Comparison of ENCODE assay signal across 8 cellular contexts in genomic region chr13:39148513-39148961, GRCh38.
DNase-seq lines count a peak whose midpoint lies in the region; ATAC-seq, FAIRE-seq and TF ChIP-seq lines count a peak whose summit lies in the region.

No MANE protein-coding gene starts in this region.

- no peaks in the 10 kb centered on the region for H3K79me2 ChIP-seq in K562 (ENCODE audit: control insufficient read depth, insufficient read depth, low read length)

- intact Hi-C loops in K562 (cut with micrococcal nuclease), result loop anchor here (10.0 kb wide), 1 partner anchor 466 kb away; no protein-coding TSS in a partner anchor

- WGBS in K562 (ENCODE audit: insufficient coverage, low coverage, missing lambda C conversion rate), result 0% methylated on average over 5 of the region's 5 CpGs

- H3K4me3 ChIP-seq in K562, result no peak overlapping the region

- no peak for TF ChIP-seq CTCF in K562 (IDR thresholded peaks at IDR 0.05 in 2 of 3, conservative IDR thresholded peaks at IDR 0.05 in 1 of 3; ENCODE audit: insufficient read depth in 2 of 3, low read depth in 1 of 3, low read length in 3 of 3)

- no peak for ATAC-seq in K562

- no peaks in the 10 kb centered on the region for H3K36me3 ChIP-seq in K562 (ENCODE audit: control insufficient read depth, insufficient read depth, low read length)

- DNase-seq in NCI-H1417 (lab: John Stamatoyannopoulos, UW) (peak; percentile 22 to 83 (median 51)), NCI-H1417 treated with DMSO at 0.1 percent for 48 hours (lab: John Stamatoyannopoulos, UW) (no peak), NCI-H128 (lab: John Stamatoyannopoulos, UW; ENCODE audit: unreplicated experiment) (peak; percentile 70), K562 (ENCODE audit: extremely low read depth in 1 of 4, low spot score in 3 of 4) (no peak), myocyte (ENCODE audit: low read depth) (peak; percentile 70), anterior cingulate cortex (lab: John Stamatoyannopoulos, UW) (no peak), HTR-8/SVneo (ENCODE audit: insufficient read length, low spot score) (no peak)
- DNase-seq in effector CD8-positive, alpha-beta T cell (lab: John Stamatoyannopoulos, UW), result no peak

- no peaks in the 10 kb centered on the region for H3K9me1 ChIP-seq in K562 (ENCODE audit: control insufficient read depth, insufficient read depth, low read length)

- TF ChIP-seq POLR2A in K562 (conservative IDR thresholded peaks at IDR 0.05), result no peak

- BruUV-seq in K562 (replicated peaks; lab: Mats Ljungman, UMichigan), result no TSS peak

- no peak for TF ChIP-seq EP300 in K562 (IDR thresholded peaks at IDR 0.05; ENCODE audit: low read length)

- H3K27me3 ChIP-seq in K562 (ENCODE audit: control insufficient read depth in 2 of 2, insufficient read depth in 2 of 2, low read length in 2 of 2), result no peaks in the 10 kb centered on the region

- H3K4me1 ChIP-seq in K562 (replicated peaks in 1 of 2; ENCODE audit: control insufficient read depth in 2 of 2, insufficient read depth in 2 of 2, low read length in 2 of 2), result no peaks in the 10 kb centered on the region

- H3K4me2 ChIP-seq in K562 (ENCODE audit: insufficient read depth, low read length), result no peak overlapping the region

- CTCF ChIA-PET in K562 (lab: Yijun Ruan, JAX; ENCODE audit: low intra/inter-chr PET ratio), result no interaction called here

- POLR2A ChIA-PET in K562 (lab: Yijun Ruan, JAX), result no interaction called here

- in situ Hi-C loops in K562 (cut with MboI), result no loop called here

- FAIRE-seq in K562 (lab: Jason Lieb, UNC), result no peak
- no peak for FAIRE-seq in HTR-8/SVneo (lab: Jason Lieb, UNC)

- H3K9ac ChIP-seq in K562 (ENCODE audit: insufficient read depth in 1 of 2, low read depth in 2 of 2, low read length in 2 of 2), result no peak overlapping the region

- TF ChIP-seq RAD21 in K562 (CRISPR knock-in tag; conservative IDR thresholded peaks at IDR 0.05 in 1 of 2, IDR thresholded peaks at IDR 0.05 in 1 of 2), result no peak

- H3K9me3 ChIP-seq in K562 (replicated peaks; ENCODE audit: control insufficient read depth, insufficient read depth, low read depth, low read length), result no peaks in the 10 kb centered on the region

- no peak overlapping the region for H2AFZ ChIP-seq in K562 (ENCODE audit: low read depth, low read length)

- no peaks in the 10 kb centered on the region for H4K20me1 ChIP-seq in K562 (replicated peaks; ENCODE audit: control insufficient read depth, insufficient read depth, low read length)

- no peak overlapping the region for H3K27ac ChIP-seq in K562 (ENCODE audit: extremely low read depth, low read depth, low read length)

TF ChIP-seq in K562, 482 proteins besides CTCF, POLR2A, EP300 and RAD21:
- no peak for TF ChIP-seq ZNF707 (CRISPR knock-in tag; conservative IDR thresholded peaks at IDR 0.05)
- TF ChIP-seq FOSL1 (tag; conservative IDR thresholded peaks at IDR 0.05), result 0 out of 2 replicates have a peak, but pooled peaks have one; percentile 22
TF ChIP-seq in K562: peak in this region for 1.

Comparison
In these comparisons a context has a peak if more than half of its experiments do, and no peak if none do; other contexts are left out.
1. DNase-seq: peak in NCI-H1417 (3 of 3), NCI-H128 (single experiment) and myocyte (single experiment); none in NCI-H1417 treated with DMSO at 0.1 percent for 48 hours (single experiment), K562 (0 of 4), anterior cingulate cortex (0 of 58), effector CD8-positive, alpha-beta T cell (single experiment) and HTR-8/SVneo (single experiment).